28 cellular contexts compared by ENCODE assay signal in genomic region chr18:50447102-50447501, GRCh38.
"Had no signal": no experiment of that assay in that cellular context is flagged by ENCODE, and none has a peak within 500 bp of the region (broad histone marks: within the 10 kb centered on the region; RNA-seq: fewer than 3 reads in every experiment).

No MANE protein-coding gene starts in this region.

- H3K36me3 Mint-ChIP-seq: immature natural killer cell; natural killer cell treated with Interleukin-12 subunit alpha and Interleukin-12 subunit beta and Interleukin-15 and Interleukin-18, amount 100 ng/mL, for 72 hours had no signal

- H3K4me1 Mint-ChIP-seq: immature natural killer cell; mesothelial cell of epicardium; naive B cell; stimulated activated naive B cell treated with anti-CD40 and anti-IgM and Interleukin-4, amounts not matched to agents 10 μg/mL and 1 μg/mL and 100 μg/mL, for 72 hours had no signal

- H3K36me3 ChIP-seq: left ventricle myocardium inferior, ovary, right atrium auricular region, stomach, thyroid gland, transverse colon, upper lobe of left lung, vagina had no signal

- H3K4me3 ChIP-seq: left ventricle myocardium inferior, lung, ovary, right atrium auricular region, skin epidermis, stomach, testis, thyroid gland, transverse colon, upper lobe of left lung, vagina had no signal

- H3K27ac Mint-ChIP-seq: immature natural killer cell; mesothelial cell of epicardium; naive B cell; natural killer cell treated with Interleukin-12 subunit alpha and Interleukin-12 subunit beta and Interleukin-15 and Interleukin-18, amount 100 ng/mL, for 72 hours; progenitor cell of endocrine pancreas; stimulated activated naive B cell treated with anti-CD40 and anti-IgM and Interleukin-4, amounts not matched to agents 10 μg/mL and 1 μg/mL and 100 μg/mL, for 72 hours had no signal

- H3K27ac ChIP-seq: left ventricle myocardium inferior, ovary, right atrium auricular region, skin epidermis, stomach, testis, thyroid gland, transverse colon, upper lobe of left lung, vagina had no signal

- H3K9me3 ChIP-seq: ovary, testis, thyroid gland, vagina had no signal

- ATAC-seq: natural killer cell treated with Interleukin-12 subunit alpha and Interleukin-12 subunit beta and Interleukin-15 and Interleukin-18, amount 100 ng/mL, for 72 hours; sciatic nerve; stimulated activated naive B cell treated with anti-CD40 and anti-IgM and Interleukin-4, amounts not matched to agents 10 μg/mL and 1 μg/mL and 100 μg/mL, for 72 hours; stimulated activated naive CD8-positive, alpha-beta T cell treated with anti-CD3 and anti-CD28 coated beads, Interleukin-15, Interleukin-2, amounts not matched to agents 100 U/mL and 50 U/mL, for 24 hours had no signal

- FAIRE-seq: islet of Langerhans, kidney had no signal

- H3K4me1 ChIP-seq: left ventricle myocardium inferior, right atrium auricular region, stomach, testis, thyroid gland, transverse colon, upper lobe of left lung, vagina had no signal

- H3K27me3 ChIP-seq: ovary, right atrium auricular region, stomach, testis, thyroid gland, transverse colon, upper lobe of left lung, vagina had no signal

- DNase-seq: hypothalamus; immature natural killer cell; kidney; left colon; left ventricle myocardium inferior; mesendoderm; naive B cell; ovary; stimulated activated CD4-positive, alpha-beta T cell treated with anti-CD3 and anti-CD28 coated beads, Interleukin-12 subunit alpha, Interleukin-12 subunit beta, amount 100 ng/mL, for 4 hours; stimulated activated CD4-positive, alpha-beta T cell treated with anti-CD3 and anti-CD28 coated beads, Interleukin-15, amount 100 ng/mL, for 24 hours; stimulated activated CD4-positive, alpha-beta T cell treated with anti-CD3 and anti-CD28 coated beads, Interleukin-2, amount 100 ng/mL, for 24 hours; stimulated activated CD4-positive, alpha-beta T cell treated with anti-CD3 and anti-CD28 coated beads, Interleukin-4, amount 100 ng/mL, for 1 hour; stimulated activated naive B cell treated with anti-CD40 and anti-IgM and Interleukin-4, amounts not matched to agents 10 μg/mL and 1 μg/mL and 100 μg/mL, for 72 hours; stimulated activated naive CD8-positive, alpha-beta T cell treated with anti-CD3 and anti-CD28 coated beads, Interleukin-15, Interleukin-2, amounts not matched to agents 100 U/mL and 50 U/mL, for 24 hours; stomach; testis; thyroid gland; transverse colon; upper lobe of left lung had no signal

- H3K4me3 Mint-ChIP-seq: immature natural killer cell; mesothelial cell of epicardium; naive B cell; natural killer cell treated with Interleukin-12 subunit alpha and Interleukin-12 subunit beta and Interleukin-15 and Interleukin-18, amount 100 ng/mL, for 72 hours; stimulated activated naive B cell treated with anti-CD40 and anti-IgM and Interleukin-4, amounts not matched to agents 10 μg/mL and 1 μg/mL and 100 μg/mL, for 72 hours had no signal
